In genomic region chr1:161525918-161526317, GRCh38 we compare ENCODE assay signal across 2 cellular contexts. TPM values are rescaled to one million over a fixed set of nuclear protein-coding genes. Genes with fewer than 3 reads are reported as not detected.
"Had no signal": no experiment of that assay in that cellular context is flagged by ENCODE, and none has a peak within 500 bp of the region (broad histone marks: within the 10 kb centered on the region; RNA-seq: fewer than 3 reads in every experiment).

No MANE protein-coding gene starts in this region.

RNA-seq across cellular contexts. Expression of gene FCGR2A, which starts 20.7 kb away (rescaled TPM):
- polyA plus RNA-seq: endothelial cell of umbilical vein had no signal

RNA-seq across cellular contexts. Expression of gene FCGR3A, which starts 23.7 kb away (rescaled TPM):
- polyA plus RNA-seq: endothelial cell of umbilical vein, fibroblast of lung had no signal
